In the genomic region with DNA sequence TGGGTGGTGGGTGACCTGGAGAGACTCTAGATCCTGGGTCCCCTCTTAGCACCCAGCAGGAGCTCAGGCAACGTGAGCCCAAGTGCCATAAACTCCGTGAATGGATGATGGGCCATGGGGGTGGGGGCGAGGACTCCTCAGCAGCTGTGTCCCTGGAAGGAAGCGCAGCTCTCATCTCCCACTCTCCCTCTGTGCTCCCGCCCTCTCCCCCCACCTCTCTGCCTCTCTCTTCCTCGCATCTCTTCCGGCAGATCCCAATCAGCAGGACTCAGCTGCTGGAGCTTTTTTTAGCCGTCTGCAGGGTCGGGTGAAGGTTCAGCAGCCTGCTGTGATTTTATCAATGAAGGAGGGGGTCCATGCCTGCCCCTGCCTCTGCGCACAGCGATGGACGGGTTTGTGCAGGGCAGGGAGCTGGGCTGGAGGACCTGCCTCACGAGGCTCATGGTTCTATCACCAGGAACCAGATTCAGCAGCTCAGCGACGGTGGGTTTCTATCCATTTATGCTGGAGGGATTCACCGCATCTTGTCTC, we compare ENCODE assay signal across 9 cellular contexts. TPM values are rescaled to one million over a fixed set of nuclear protein-coding genes. Genes with fewer than 3 reads are reported as not detected.
DNase-seq lines count a peak whose midpoint lies in the region; ATAC-seq and TF ChIP-seq lines count a peak whose summit lies in the region.
"Had no signal": no experiment of that assay in that cellular context is flagged by ENCODE, and none has a peak within 500 bp of the region (broad histone marks: within the 10 kb centered on the region; RNA-seq: fewer than 3 reads in every experiment).

No MANE protein-coding gene starts in this region.

- peak overlapping the region; percentile 88 for H3K27ac Mint-ChIP-seq in activated CD8-positive, alpha-beta T cell treated with anti-CD3 and anti-CD28 coated beads for 36 hours
- peak overlapping the region; percentile 89 for H3K27ac Mint-ChIP-seq in stimulated activated memory B cell treated with anti-CD40 and anti-IgM and Interleukin-4, amounts not matched to agents 10 μg/mL and 1 μg/mL and 100 μg/mL, for 72 hours

- no peak for TF ChIP-seq CTCF in activated CD8-positive, alpha-beta T cell treated with anti-CD3 and anti-CD28 coated beads for 36 hours (IDR thresholded peaks at IDR 0.05)

- ATAC-seq in activated CD8-positive, alpha-beta T cell treated with anti-CD3 and anti-CD28 coated beads for 36 hours: no peak
- no peak for ATAC-seq in stimulated activated memory B cell treated with anti-CD40 and anti-IgM and Interleukin-4, amounts not matched to agents 10 μg/mL and 1 μg/mL and 100 μg/mL, for 72 hours
- no peak for ATAC-seq in HG03097 (IDR thresholded peaks at IDR 0.05; ENCODE audit: low FRiP score, unreplicated experiment)

- peaks cover 99% of the 10 kb centered on the region for H3K36me3 Mint-ChIP-seq in activated CD8-positive, alpha-beta T cell treated with anti-CD3 and anti-CD28 coated beads for 36 hours (ENCODE audit: low read depth)
- H3K36me3 Mint-ChIP-seq in stimulated activated memory B cell treated with anti-CD40 and anti-IgM and Interleukin-4, amounts not matched to agents 10 μg/mL and 1 μg/mL and 100 μg/mL, for 72 hours: peaks cover 89% of the 10 kb centered on the region

- H3K4me3 Mint-ChIP-seq in activated CD8-positive, alpha-beta T cell treated with anti-CD3 and anti-CD28 coated beads for 36 hours: peak overlapping the region; percentile 8
- H3K4me3 Mint-ChIP-seq in stimulated activated memory B cell treated with anti-CD40 and anti-IgM and Interleukin-4, amounts not matched to agents 10 μg/mL and 1 μg/mL and 100 μg/mL, for 72 hours: peak overlapping the region; percentile 6

- H3K9me3 Mint-ChIP-seq in activated CD8-positive, alpha-beta T cell treated with anti-CD3 and anti-CD28 coated beads for 36 hours: no peaks in the 10 kb centered on the region
- H3K9me3 Mint-ChIP-seq in stimulated activated memory B cell treated with anti-CD40 and anti-IgM and Interleukin-4, amounts not matched to agents 10 μg/mL and 1 μg/mL and 100 μg/mL, for 72 hours: peaks cover 2% of the 10 kb centered on the region

- POLR2A ChIA-PET in activated CD8-positive, alpha-beta T cell treated with anti-CD3 and anti-CD28 coated beads for 36 hours (lab: Charles Lee): interaction anchor here (0.6 to 22.7 kb wide), 11 partner anchors 5 to 266 kb away, joined by 3 to 787 read pairs (median 4); a partner anchor contains a TSS

- DNase-seq in NCI-H1417 (lab: John Stamatoyannopoulos, UW): peak; percentile 20 to 63 (median 57)
- DNase-seq in NCI-H1417 treated with DMSO at 0.1 percent for 48 hours (lab: John Stamatoyannopoulos, UW): no peak
- DNase-seq in activated CD8-positive, alpha-beta T cell treated with anti-CD3 and anti-CD28 coated beads for 36 hours: peak; percentile 43
- peak; percentile 51 for DNase-seq in hepatic stellate cell (ENCODE audit: low spot score)
- no peak for DNase-seq in NOMO-1 treated with DMSO at 0.1 percent for 48 hours (lab: John Stamatoyannopoulos, UW; ENCODE audit: unreplicated experiment)
- DNase-seq in NCI-H2029 (lab: John Stamatoyannopoulos, UW): no peak

- peaks cover 89% of the 10 kb centered on the region for H3K4me1 Mint-ChIP-seq in activated CD8-positive, alpha-beta T cell treated with anti-CD3 and anti-CD28 coated beads for 36 hours (ENCODE audit: low read depth)
- peaks cover 85% of the 10 kb centered on the region for H3K4me1 Mint-ChIP-seq in stimulated activated memory B cell treated with anti-CD40 and anti-IgM and Interleukin-4, amounts not matched to agents 10 μg/mL and 1 μg/mL and 100 μg/mL, for 72 hours

- H3K27me3 Mint-ChIP-seq in activated CD8-positive, alpha-beta T cell treated with anti-CD3 and anti-CD28 coated beads for 36 hours: no peaks in the 10 kb centered on the region
- H3K27me3 Mint-ChIP-seq in stimulated activated memory B cell treated with anti-CD40 and anti-IgM and Interleukin-4, amounts not matched to agents 10 μg/mL and 1 μg/mL and 100 μg/mL, for 72 hours: no peaks in the 10 kb centered on the region

- intact Hi-C loops in activated CD8-positive, alpha-beta T cell treated with anti-CD3 and anti-CD28 coated beads for 36 hours (cut with micrococcal nuclease): no loop called here

- CTCF ChIA-PET in activated CD8-positive, alpha-beta T cell treated with anti-CD3 and anti-CD28 coated beads for 36 hours (lab: Charles Lee): interaction anchor here (0.7 to 22.4 kb wide), 6 partner anchors 9 to 158 kb away, joined by 3 to 336 read pairs (median 4); no protein-coding TSS in a partner anchor

RNA-seq across cellular contexts. Expression of a gene that starts 8.3 kb away (rescaled TPM):
- total RNA-seq in activated CD8-positive, alpha-beta T cell treated with anti-CD3 and anti-CD28 coated beads for 36 hours: 100 to 1,000 TPM; 297 to 302 TPM
- total RNA-seq: LHCN-M2 had no signal

RNA-seq across cellular contexts. Expression of a gene that starts 55.5 kb away (rescaled TPM):
- total RNA-seq in activated CD8-positive, alpha-beta T cell treated with anti-CD3 and anti-CD28 coated beads for 36 hours: 1 to 10 TPM; 5.8 to 6.3 TPM
- total RNA-seq: LHCN-M2 had no signal

Comparison
In these comparisons a context has a peak if more than half of its experiments do, and no peak if none do; other contexts are left out.
1. DNase-seq: peak in NCI-H1417 (3 of 3), activated CD8-positive, alpha-beta T cell treated with anti-CD3 and anti-CD28 coated beads for 36 hours (single experiment) and hepatic stellate cell (single experiment); none in NCI-H1417 treated with DMSO at 0.1 percent for 48 hours (single experiment), NOMO-1 treated with DMSO at 0.1 percent for 48 hours (single experiment) and NCI-H2029 (single experiment).